Comparison of ENCODE assay signal across 8 cellular contexts in the genomic region with DNA sequence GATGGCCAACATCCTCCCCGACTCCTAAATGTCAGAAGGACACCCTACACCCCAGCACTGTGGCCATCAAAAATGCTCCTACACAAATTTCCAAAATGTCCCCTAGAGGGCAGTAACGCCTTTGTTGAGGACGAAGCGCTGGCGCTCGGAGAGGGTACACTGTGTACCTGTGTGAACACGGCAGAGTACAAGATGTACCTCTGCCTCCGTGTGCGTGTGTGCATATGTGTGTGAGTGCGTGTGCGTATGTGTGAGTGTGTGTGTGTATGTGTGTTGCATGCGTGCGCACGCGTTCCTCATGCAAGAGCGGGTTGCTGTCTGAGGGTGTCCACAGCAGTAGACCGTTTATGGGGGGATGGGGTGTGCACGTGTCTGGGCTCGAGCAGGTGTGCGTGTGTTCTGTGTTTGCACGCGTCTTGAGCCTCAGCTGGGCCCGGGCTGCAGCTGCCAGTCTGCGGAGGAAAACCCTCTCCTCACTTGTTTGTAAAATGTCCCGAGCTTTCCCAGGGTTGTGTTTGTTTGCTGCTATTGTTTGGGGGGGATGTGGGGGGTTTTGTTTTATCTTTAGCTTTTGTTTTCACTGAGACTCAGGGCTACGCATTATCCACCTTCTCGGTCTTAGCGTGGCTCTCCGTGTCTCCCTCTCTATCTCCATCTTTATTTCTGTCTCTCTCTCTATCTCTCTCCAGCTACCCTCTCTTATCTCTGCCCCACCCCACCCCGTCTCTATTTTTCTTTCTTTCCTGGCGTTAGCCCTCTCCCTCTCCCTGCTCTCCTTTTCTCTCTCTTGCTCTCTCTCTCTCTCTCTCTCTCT. TPM values are rescaled to one million over a fixed set of nuclear protein-coding genes. Genes with fewer than 3 reads are reported as not detected.
DNase-seq lines count a peak whose midpoint lies in the region; ATAC-seq and TF ChIP-seq lines count a peak whose summit lies in the region.

No MANE protein-coding gene starts in this region.

- peak overlapping the region; percentile 90 for H3K27ac Mint-ChIP-seq in activated B cell treated with CpG ODN at 0.5 μM for 24 hours
- H3K27ac Mint-ChIP-seq in chondrocyte (ENCODE audit: unreplicated experiment), result peak overlapping the region; percentile 50

- DNase-seq in AG20443 (ENCODE audit: low spot score) (peak; percentile 51), NCI-H2107 treated with DMSO at 0.1 percent for 48 hours (lab: John Stamatoyannopoulos, UW; ENCODE audit: unreplicated experiment) (peak; percentile 81), activated B cell treated with CpG ODN at 0.5 μM for 24 hours (peak; percentile 32), chondrocyte (ENCODE audit: low spot score) (no peak), left lung (peak in 1 of 2 donors; percentile 77)
- peak; percentile 42 to 62 for DNase-seq in stimulated activated CD4-positive, alpha-beta T cell treated with anti-CD3 and anti-CD28 coated beads, Interleukin-4, amount 100 ng/mL, for 4 hours

- no peaks in the 10 kb centered on the region for H3K36me3 Mint-ChIP-seq in activated B cell treated with CpG ODN at 0.5 μM for 24 hours (ENCODE audit: low read depth)
- H3K36me3 Mint-ChIP-seq in chondrocyte (ENCODE audit: low read depth), result peaks cover 3% of the 10 kb centered on the region

- H3K27me3 ChIP-seq in left lung, result peaks cover 0 to 4% of the 10 kb centered on the region in 2 donors

- no peaks in the 10 kb centered on the region for H3K9me3 Mint-ChIP-seq in activated B cell treated with CpG ODN at 0.5 μM for 24 hours
- H3K9me3 Mint-ChIP-seq in chondrocyte (ENCODE audit: low read depth), result no peaks in the 10 kb centered on the region

- H3K9me3 ChIP-seq in left lung, result no peaks in the 10 kb centered on the region

- no peaks in the 10 kb centered on the region for H3K36me3 ChIP-seq in left lung

- TF ChIP-seq CTCF in activated B cell treated with CpG ODN at 0.5 μM for 24 hours (IDR thresholded peaks at IDR 0.05), result no peak
- TF ChIP-seq CTCF in chondrocyte (IDR thresholded peaks at IDR 0.05), result peak; percentile 80
- TF ChIP-seq CTCF in left lung (IDR thresholded peaks at IDR 0.05), result peak; percentile 55 to 61

- peak overlapping the region; percentile 85 for H3K4me3 Mint-ChIP-seq in activated B cell treated with CpG ODN at 0.5 μM for 24 hours
- H3K4me3 Mint-ChIP-seq in chondrocyte (ENCODE audit: unreplicated experiment), result no peak overlapping the region

- ATAC-seq in GM18858 (IDR thresholded peaks at IDR 0.05; ENCODE audit: unreplicated experiment) (peak; percentile 89), HG03039 (IDR thresholded peaks at IDR 0.05; ENCODE audit: unreplicated experiment) (peak; percentile 80), activated B cell treated with CpG ODN at 0.5 μM for 24 hours (ENCODE audit: low read depth) (peak; percentile 84), left lung (peak; percentile 95)

- H3K4me1 Mint-ChIP-seq in activated B cell treated with CpG ODN at 0.5 μM for 24 hours, result peaks cover 16% of the 10 kb centered on the region
- H3K4me1 Mint-ChIP-seq in chondrocyte (ENCODE audit: low read depth), result peaks cover 12% of the 10 kb centered on the region

- H3K27ac ChIP-seq in left lung, result no peak overlapping the region

- CTCF ChIA-PET in activated B cell treated with CpG ODN at 0.5 μM for 24 hours (lab: Charles Lee), result interaction anchor here (0.7 to 3.1 kb wide), 4 partner anchors 10 to 21 kb away, joined by 3 to 17 read pairs (median 4); a partner anchor contains a TSS

- no peaks in the 10 kb centered on the region for H3K27me3 Mint-ChIP-seq in activated B cell treated with CpG ODN at 0.5 μM for 24 hours
- no peaks in the 10 kb centered on the region for H3K27me3 Mint-ChIP-seq in chondrocyte (ENCODE audit: low read depth)

- no peaks in the 10 kb centered on the region for H3K4me1 ChIP-seq in left lung

- POLR2A ChIA-PET in activated B cell treated with CpG ODN at 0.5 μM for 24 hours (lab: Charles Lee), result interaction anchor here (0.7 to 1.6 kb wide), 6 partner anchors 9 to 76 kb away, joined by 3 to 13 read pairs (median 4); a partner anchor contains a TSS

- intact Hi-C loops in activated B cell treated with CpG ODN at 0.5 μM for 24 hours (cut with micrococcal nuclease) (loop anchor here (1.0 to 10.0 kb wide), 3 partner anchors 17 to 243 kb away; no protein-coding TSS in a partner anchor), left lung (cut with DNase I) (no loop called here)

- H3K4me3 ChIP-seq in left lung, result peak overlapping the region; percentile 17 to 31

RNA-seq across cellular contexts. Expression of a gene that starts 10.4 kb away (rescaled TPM):
- total RNA-seq in activated B cell treated with CpG ODN at 0.5 μM for 24 hours (48.2 and 49.7 TPM in 2 replicates), chondrocyte (25.9 to 42.5 TPM (median 29.8 TPM) in 3 replicates), left lung (10 to 100 TPM; 16.6 to 21.9 TPM)

RNA-seq across cellular contexts. Expression of a gene that starts 22.1 kb away (rescaled TPM):
- total RNA-seq in activated B cell treated with CpG ODN at 0.5 μM for 24 hours (11.2 and 12.0 TPM in 2 replicates), chondrocyte (5.8 to 12.7 TPM (median 6.6 TPM) in 3 replicates), left lung (1 to 10 TPM; 7.8 to 9.9 TPM)

RNA-seq across cellular contexts. Expression of a gene that starts 23.2 kb away (rescaled TPM):
- total RNA-seq in activated B cell treated with CpG ODN at 0.5 μM for 24 hours (0.10 and 0.16 TPM in 2 replicates), chondrocyte (7.9 to 18.2 TPM (median 8.5 TPM) in 3 replicates), left lung (1 to 10 TPM; 2.0 to 3.6 TPM)
